8 cellular contexts compared by ENCODE assay signal in the genomic region with DNA sequence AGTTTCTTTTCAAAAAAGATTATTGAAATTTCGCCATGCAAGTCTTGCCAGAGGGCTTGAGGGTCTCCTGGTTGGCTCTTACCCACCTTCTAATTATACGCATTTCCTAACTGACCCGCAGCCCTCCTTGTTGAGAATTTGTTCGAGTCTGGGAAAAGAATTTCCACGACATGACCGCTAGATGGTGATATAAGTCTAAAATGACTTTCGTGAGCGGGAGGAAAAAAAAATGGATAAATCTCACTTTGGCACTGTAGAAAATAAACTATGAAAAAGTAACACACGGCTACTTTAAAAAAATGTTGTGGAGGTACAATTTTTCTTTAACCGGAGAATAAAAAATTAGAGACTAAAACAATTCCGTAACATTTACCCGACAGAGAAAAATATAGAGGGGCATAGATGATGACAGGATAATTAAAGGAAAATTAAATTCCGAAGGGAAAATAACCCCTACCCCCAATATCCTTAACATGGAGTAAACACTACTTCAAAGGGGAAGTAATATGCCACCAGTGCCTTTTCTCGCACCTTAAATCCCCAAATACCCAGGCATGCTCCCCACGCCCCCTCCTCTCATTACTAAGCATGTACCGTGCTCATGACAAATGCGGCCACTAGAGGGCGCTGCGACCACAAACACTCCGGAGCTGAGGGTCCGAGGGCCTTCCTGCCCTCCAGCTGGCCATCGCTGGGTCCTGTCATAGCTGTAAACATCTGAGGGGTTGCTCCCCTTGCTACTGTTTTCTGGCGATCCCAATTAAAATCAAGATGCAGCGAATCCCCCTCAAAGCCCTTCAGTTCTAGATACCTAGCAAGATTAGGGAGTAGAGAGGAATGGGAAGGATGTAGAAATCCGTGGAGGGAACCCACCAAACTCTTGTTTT.
DNase-seq lines count a peak whose midpoint lies in the region; ATAC-seq, FAIRE-seq and TF ChIP-seq lines count a peak whose summit lies in the region.

No MANE protein-coding gene starts in this region.

- TF ChIP-seq CTCF in MM.1S (IDR thresholded peaks at IDR 0.05; ENCODE audit: low read length) (peak; percentile 90), cardiac fibroblast (IDR thresholded peaks at IDR 0.05; ENCODE audit: low read depth, low read length) (peak; percentile 89), kidney (IDR thresholded peaks at IDR 0.05; ENCODE audit: borderline replicate concordance, extremely low read depth, insufficient read depth) (peak; percentile 80)

- H3F3A ChIP-seq in MM.1S (ENCODE audit: insufficient read depth, low read length): no peaks in the 10 kb centered on the region

- 0 out of 2 replicates have a peak overlapping the region, but pooled peaks have one; percentile 27 for H2AFZ ChIP-seq in MM.1S (ENCODE audit: low read length)

- no peaks in the 10 kb centered on the region for H3K9me2 ChIP-seq in MM.1S (replicated peaks; ENCODE audit: insufficient read depth, low read length)

- peak overlapping the region; percentile 80 for H3K4me2 ChIP-seq in MM.1S (ENCODE audit: low read depth, low read length)

- peak; percentile 88 for FAIRE-seq in kidney (lab: Jason Lieb, UNC)

- H3K9me3 ChIP-seq in MM.1S (replicated peaks; ENCODE audit: insufficient read depth, low read length) (no peaks in the 10 kb centered on the region), kidney (ENCODE audit: control insufficient read depth in 1 of 2, low read length in 2 of 2) (no peaks in the 10 kb centered on the region)

- no peaks in the 10 kb centered on the region for H3K79me2 ChIP-seq in MM.1S (ENCODE audit: low read length)

- H3K4me3 ChIP-seq in MM.1S (ENCODE audit: low read length) (peak overlapping the region; percentile 44), cardiac fibroblast (replicated peaks in 1 of 2; ENCODE audit: low read depth in 2 of 2, low read length in 2 of 2) (no peak overlapping the region), kidney (ENCODE audit: low read length in 2 of 2) (peak overlapping the region; percentile 26 to 43)

- DNase-seq in DMS53 (lab: John Stamatoyannopoulos, UW): peak; percentile 85
- DNase-seq in MM.1S: peak; percentile 76
- DNase-seq in SHP77 treated with DMSO at 0.1 percent for 48 hours (lab: John Stamatoyannopoulos, UW): peak; percentile 31
- DNase-seq in cardiac fibroblast (ENCODE audit: low read depth in 2 of 2): peak; percentile 69
- peak; percentile 79 for DNase-seq in kidney
- DNase-seq in stimulated activated CD4-positive, alpha-beta T cell treated with anti-CD3 and anti-CD28 coated beads, TNF-alpha, amount 100 ng/mL, for 48 hours (ENCODE audit: low read depth in 3 of 3): peak; percentile 6 to 32 (median 16)
- DNase-seq in activated gamma-delta T cell (lab: John Stamatoyannopoulos, UW): no peak

- H3K36me3 ChIP-seq in MM.1S (replicated peaks; ENCODE audit: insufficient read depth, low read length): no peaks in the 10 kb centered on the region
- no peaks in the 10 kb centered on the region for H3K36me3 ChIP-seq in kidney (ENCODE audit: control insufficient read depth in 1 of 2, insufficient read depth in 2 of 2, low read length in 2 of 2)

- peak; percentile 66 for ATAC-seq in GM21528 (IDR thresholded peaks at IDR 0.05; ENCODE audit: low FRiP score, unreplicated experiment)

- intact Hi-C loops in kidney (cut with DNase I): no loop called here

- no peaks in the 10 kb centered on the region for H3K27me3 ChIP-seq in MM.1S (replicated peaks; ENCODE audit: insufficient read depth, low read length)

- H4K20me1 ChIP-seq in MM.1S (ENCODE audit: insufficient read depth, low read length): no peaks in the 10 kb centered on the region

- H3K27ac ChIP-seq in MM.1S (ENCODE audit: low read length): no peak overlapping the region
- no peak overlapping the region for H3K27ac ChIP-seq in kidney (ENCODE audit: low read depth in 2 of 2, low read length in 2 of 2)

- 0 out of 2 replicates have a peak, but pooled peaks cover 5% of the 10 kb centered on the region for H3K4me1 ChIP-seq in MM.1S (ENCODE audit: low read length)
- peaks cover 0 to 4% of the 10 kb centered on the region in 2 donors for H3K4me1 ChIP-seq in kidney (ENCODE audit: control insufficient read depth in 1 of 2, insufficient read depth in 1 of 2, low read depth in 1 of 2, low read length in 2 of 2)

- H3K9ac ChIP-seq in MM.1S (ENCODE audit: low read length) (no peak overlapping the region), kidney (ENCODE audit: low read length in 2 of 2) (no peak overlapping the region)

Comparison
In these comparisons a context has a peak if more than half of its experiments do, and no peak if none do; other contexts are left out.
1. H3K4me3 ChIP-seq: peak in MM.1S (single experiment) and kidney (2 of 2); none in cardiac fibroblast (0 of 2).
2. Peak in every context shown above with its lines, with median percentiles within 50 percentile points of each other: CTCF ChIP-seq.